In the genomic region with DNA sequence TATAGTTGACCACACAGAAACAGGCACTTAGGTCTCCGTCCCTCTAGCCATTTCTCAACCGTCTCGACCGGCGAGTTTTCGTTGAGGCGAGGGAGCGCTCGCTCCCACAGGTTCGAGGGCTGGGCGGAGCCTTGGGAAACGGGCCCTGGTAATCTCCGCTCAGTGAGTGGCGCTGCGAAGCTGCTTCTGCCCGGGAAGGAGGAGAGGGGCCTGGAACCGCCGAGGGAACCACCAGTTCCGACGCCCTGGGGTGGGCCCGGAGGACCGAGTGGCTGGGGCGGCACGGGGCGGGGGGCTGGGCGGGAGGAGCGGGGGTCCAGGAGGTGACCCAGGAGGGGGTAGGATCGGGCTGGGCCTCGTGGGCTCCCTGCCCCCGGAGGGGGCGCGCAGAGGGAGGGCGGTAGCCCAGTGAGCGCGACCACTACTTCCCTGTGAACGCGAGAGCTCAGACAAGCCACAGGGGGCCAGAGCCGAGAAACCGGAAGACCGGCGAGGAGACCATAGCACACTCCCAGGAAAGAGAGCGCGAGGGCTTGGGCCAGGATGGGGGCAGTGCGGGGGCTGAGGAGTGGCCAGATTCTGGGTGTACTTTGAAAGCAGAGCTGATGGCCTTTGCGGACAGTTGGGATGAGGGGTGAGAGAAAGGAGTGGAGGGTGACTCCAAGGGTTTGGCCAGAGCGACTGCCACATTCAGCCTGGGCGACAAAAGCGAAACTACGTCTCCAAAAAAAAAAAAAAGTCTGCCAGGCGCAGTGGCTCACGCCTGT, we compare ENCODE assay signal across 8 cellular contexts. TPM values are rescaled to one million over a fixed set of nuclear protein-coding genes. Genes with fewer than 3 reads are reported as not detected.
DNase-seq lines count a peak whose midpoint lies in the region; ATAC-seq and TF ChIP-seq lines count a peak whose summit lies in the region.

No MANE protein-coding gene starts in this region.

- peak overlapping the region; percentile 45 to 79 (median 67) for H3K4me3 ChIP-seq in dorsolateral prefrontal cortex

- TF ChIP-seq CTCF in dorsolateral prefrontal cortex (IDR thresholded peaks at IDR 0.05 in 54 of 56, conservative IDR thresholded peaks at IDR 0.05 in 2 of 56; ENCODE audit: low read depth in 1 of 56, partially characterized antibody in 56 of 56) = peak in 34 of 56 donors; percentile 0 to 46 (median 24)

- DNase-seq in DMS153 (lab: John Stamatoyannopoulos, UW) (peak; percentile 72), NCI-H524 treated with DMSO at 0.1 percent for 48 hours (lab: John Stamatoyannopoulos, UW) (peak; percentile 54), dorsolateral prefrontal cortex (peak; percentile 61 to 89 (median 78)), left lobe of liver (ENCODE audit: low spot score) (peak; percentile 85)
- peak; percentile 51 to 58 for DNase-seq in activated CD4-positive, alpha-beta T cell treated with anti-CD3 and anti-CD28 coated beads, Interleukin-2, amount 50 U/mL, for 24 hours (ENCODE audit: low read depth in 1 of 2, low spot score in 1 of 2)
- peak; percentile 38 for DNase-seq in stimulated activated CD4-positive, alpha-beta T cell treated with anti-CD3 and anti-CD28 coated beads, Interleukin-2, amount 100 ng/mL, for 4 hours (ENCODE audit: low read depth)

- intact Hi-C loops in dorsolateral prefrontal cortex (cut with DNase I) = loop anchor here (1.0 to 2.0 kb wide), 2 partner anchors 20 to 114 kb away; partner anchors contain the start of gene DHX8 (in 1 of the 2)

- ATAC-seq in HG02840 (IDR thresholded peaks at IDR 0.05; ENCODE audit: low FRiP score, unreplicated experiment) = peak; percentile 25
- peak; percentile 84 for ATAC-seq in left lobe of liver
- no peak for ATAC-seq in HG03135 (IDR thresholded peaks at IDR 0.05; ENCODE audit: unreplicated experiment)

- no peaks in the 10 kb centered on the region for H3K27me3 ChIP-seq in dorsolateral prefrontal cortex

- peak overlapping the region; percentile 95 to 100 (median 99) for H3K27ac ChIP-seq in dorsolateral prefrontal cortex

RNA-seq across cellular contexts. Expression of gene ARL4D, which starts 29.9 kb away (rescaled TPM):
- total RNA-seq in dorsolateral prefrontal cortex = 10 to 100 TPM in 85 of 120 experiments, 1 to 10 TPM in 35; 2.7 to 29.9 (median 12.9) TPM
- 15.4 TPM for total RNA-seq in left lobe of liver
